Comparison of ENCODE assay signal across 7 cellular contexts in genomic region chr17:68011199-68011665, GRCh38. TPM values are rescaled to one million over a fixed set of nuclear protein-coding genes. Genes with fewer than 3 reads are reported as not detected.
DNase-seq lines count a peak whose midpoint lies in the region; ATAC-seq and TF ChIP-seq lines count a peak whose summit lies in the region.

No MANE protein-coding gene starts in this region.

- no peaks in the 10 kb centered on the region for H3K9me2 ChIP-seq in Loucy (replicated peaks; ENCODE audit: low read depth, low read length)

- no peaks in the 10 kb centered on the region for H3K79me2 ChIP-seq in Loucy (ENCODE audit: insufficient read depth, low read length)

- H3K9ac ChIP-seq in Loucy (ENCODE audit: low read depth, low read length, poor library complexity, severe bottlenecking), result no peak overlapping the region

- intact Hi-C loops in activated CD4-positive, alpha-beta T cell treated with anti-CD3 and anti-CD28 coated beads for 36 hours (cut with DNase I, micrococcal nuclease), result loop anchor here (1.0 to 5.0 kb wide), 6 partner anchors 8 to 211 kb away; partner anchors contain the start of gene C17orf58 (in 1 of the 2)
- intact Hi-C loops in dorsolateral prefrontal cortex (cut with DNase I), result no loop called here

- peak overlapping the region; percentile 67 for H3K27ac Mint-ChIP-seq in activated CD4-positive, alpha-beta T cell treated with anti-CD3 and anti-CD28 coated beads for 36 hours

- H2AFZ ChIP-seq in Loucy (ENCODE audit: low read length), result no peak overlapping the region

- H4K20me1 ChIP-seq in Loucy (ENCODE audit: insufficient read depth, low read length, poor library complexity, severe bottlenecking), result no peaks in the 10 kb centered on the region

- DNase-seq in activated CD4-positive, alpha-beta T cell treated with anti-CD3 and anti-CD28 coated beads for 36 hours, result peak; percentile 86
- DNase-seq in dorsolateral prefrontal cortex (peak in 4 of 10 donors; percentile 26 to 58 (median 42)), midbrain (lab: John Stamatoyannopoulos, UW) (peak; percentile 25), SK-N-DZ (ENCODE audit: low spot score) (no peak)
- DNase-seq in stimulated activated naive CD4-positive, alpha-beta T cell treated with Interleukin-2 at 50 U/mL for 16 hours (lab: John Stamatoyannopoulos, UW), result peak; percentile 57

- POLR2A ChIA-PET in activated CD4-positive, alpha-beta T cell treated with anti-CD3 and anti-CD28 coated beads for 36 hours (lab: Charles Lee), result interaction anchor here (0.6 kb wide), 1 partner anchor 33 kb away, joined by 3 read pairs; no protein-coding TSS in a partner anchor

- H3K27me3 ChIP-seq in Loucy (ENCODE audit: insufficient read depth, low read length, poor library complexity, severe bottlenecking) (no peaks in the 10 kb centered on the region), dorsolateral prefrontal cortex (no peaks in the 10 kb centered on the region)

- H3K27ac ChIP-seq in dorsolateral prefrontal cortex, result no peak overlapping the region

- H3K4me3 ChIP-seq in Loucy (ENCODE audit: low read length, poor library complexity, severe bottlenecking) (no peak overlapping the region), dorsolateral prefrontal cortex (peak overlapping the region in 6 of 59 donors; percentile 16 to 28 (median 20))

- no peaks in the 10 kb centered on the region for H3K9me3 ChIP-seq in Loucy (ENCODE audit: insufficient read depth, low read depth, low read length)

- H3K36me3 Mint-ChIP-seq in activated CD4-positive, alpha-beta T cell treated with anti-CD3 and anti-CD28 coated beads for 36 hours (ENCODE audit: low read depth), result no peaks in the 10 kb centered on the region

- H3K4me2 ChIP-seq in Loucy (ENCODE audit: low read depth, low read length, poor library complexity, severe bottlenecking), result no peak overlapping the region

- no peaks in the 10 kb centered on the region for H3K36me3 ChIP-seq in Loucy (ENCODE audit: insufficient read depth, low read length)

- TF ChIP-seq CTCF in Loucy (conservative IDR thresholded peaks at IDR 0.05; ENCODE audit: low read length), result peak; percentile 73
- peak in 55 of 56 donors; percentile 21 to 76 (median 63) for TF ChIP-seq CTCF in dorsolateral prefrontal cortex (IDR thresholded peaks at IDR 0.05 in 54 of 56, conservative IDR thresholded peaks at IDR 0.05 in 2 of 56; ENCODE audit: low read depth in 1 of 56, partially characterized antibody in 56 of 56)

- CTCF ChIA-PET in activated CD4-positive, alpha-beta T cell treated with anti-CD3 and anti-CD28 coated beads for 36 hours (lab: Charles Lee), result interaction anchor here (0.7 to 2.7 kb wide), 9 partner anchors 8 to 1408 kb away, joined by 3 to 12 read pairs (median 5); partner anchors contain the start of gene C17orf58

- H3K27me3 Mint-ChIP-seq in activated CD4-positive, alpha-beta T cell treated with anti-CD3 and anti-CD28 coated beads for 36 hours, result no peaks in the 10 kb centered on the region

- H3K9me3 Mint-ChIP-seq in activated CD4-positive, alpha-beta T cell treated with anti-CD3 and anti-CD28 coated beads for 36 hours (ENCODE audit: low read depth), result no peaks in the 10 kb centered on the region

- H3K4me3 Mint-ChIP-seq in activated CD4-positive, alpha-beta T cell treated with anti-CD3 and anti-CD28 coated beads for 36 hours, result peak overlapping the region; percentile 64

- no peaks in the 10 kb centered on the region for H3F3A ChIP-seq in Loucy (ENCODE audit: low read depth)

- peak; percentile 48 for ATAC-seq in GM18909 (IDR thresholded peaks at IDR 0.05; ENCODE audit: poor library complexity, unreplicated experiment)
- ATAC-seq in activated CD4-positive, alpha-beta T cell treated with anti-CD3 and anti-CD28 coated beads for 36 hours, result peak; percentile 90

- H3K4me1 Mint-ChIP-seq in activated CD4-positive, alpha-beta T cell treated with anti-CD3 and anti-CD28 coated beads for 36 hours, result peaks cover 5% of the 10 kb centered on the region

- no peaks in the 10 kb centered on the region for H3K4me1 ChIP-seq in Loucy (ENCODE audit: insufficient read depth, low read length, poor library complexity, severe bottlenecking)

RNA-seq across cellular contexts. Expression of gene C17orf58, which starts 15.0 kb away (rescaled TPM):
- total RNA-seq in activated CD4-positive, alpha-beta T cell treated with anti-CD3 and anti-CD28 coated beads for 36 hours, result 10 to 100 TPM; 19.4 to 23.7 TPM
- total RNA-seq in dorsolateral prefrontal cortex, result 10 to 100 TPM in 60 of 120 experiments, 1 to 10 TPM in 60; 6.1 to 15.7 (median 10.0) TPM
- 48.4 and 50.4 TPM in 2 replicates for polyA plus RNA-seq in SK-N-DZ (2014; cell fraction: cytosol; rRNA removed)
- polyA plus RNA-seq in SK-N-DZ (2014; cell fraction: nucleus; rRNA removed), result 20.6 and 25.1 TPM in 2 replicates

RNA-seq across cellular contexts. Expression of gene KPNA2, which starts 24.3 kb away (rescaled TPM):
- total RNA-seq in activated CD4-positive, alpha-beta T cell treated with anti-CD3 and anti-CD28 coated beads for 36 hours, result 100 to 1,000 TPM; 186 to 190 TPM
- total RNA-seq in dorsolateral prefrontal cortex, result 10 to 100 TPM; 17.2 to 55.8 (median 35.5) TPM
- polyA plus RNA-seq in SK-N-DZ (2014; cell fraction: cytosol; rRNA removed), result 415 and 426 TPM in 2 replicates
- polyA plus RNA-seq in SK-N-DZ (2014; cell fraction: nucleus; rRNA removed), result 219 and 228 TPM in 2 replicates

Comparison
In these comparisons a context has a peak if more than half of its experiments do, and no peak if none do; other contexts are left out.
1. intact Hi-C loops: an anchor here in activated CD4-positive, alpha-beta T cell treated with anti-CD3 and anti-CD28 coated beads for 36 hours (1.0 to 5.0 kb wide); none called in dorsolateral prefrontal cortex.